8 cellular contexts compared by ENCODE assay signal in genomic region chr20:43457640-43458421, GRCh38. TPM values are rescaled to one million over a fixed set of nuclear protein-coding genes. Genes with fewer than 3 reads are reported as not detected.
A peak's percentile ranks its signal among the peaks of the same experiment; 100 is the strongest.
DNase-seq lines count a peak whose midpoint lies in the region; ATAC-seq and TF ChIP-seq lines count a peak whose summit lies in the region.

SRSF6 (plus strand) TSS chr20:43457896; CDS start chr20:43458034, 138 bp downstream.

- peaks cover 27% of the 10 kb centered on the region for H3K36me3 Mint-ChIP-seq in chondrocyte (ENCODE audit: low read depth)

- H3K9me3 Mint-ChIP-seq in chondrocyte (ENCODE audit: low read depth), result no peaks in the 10 kb centered on the region

- DNase-seq in AG20443 (ENCODE audit: low spot score), result peak; percentile 96
- peak; percentile 93 to 94 for DNase-seq in NCI-H446 (lab: John Stamatoyannopoulos, UW)
- DNase-seq in activated CD4-positive, alpha-beta T cell treated with anti-CD3 and anti-CD28 coated beads for 24 hours (ENCODE audit: low read depth in 2 of 2), result peak; percentile 89 to 91
- DNase-seq in chondrocyte (ENCODE audit: low spot score), result peak; percentile 97
- DNase-seq in kidney tubule cell (ENCODE audit: low spot score), result peak; percentile 92
- DNase-seq in stimulated activated CD4-positive, alpha-beta T cell treated with anti-CD3 and anti-CD28 coated beads, Interleukin-1b, Interleukin-23, amount 100 ng/mL, for 1 hour (ENCODE audit: low read depth in 2 of 2), result peak; percentile 76 to 86

- H3K27me3 Mint-ChIP-seq in chondrocyte (ENCODE audit: low read depth), result peaks cover 7% of the 10 kb centered on the region

- H3K4me3 Mint-ChIP-seq in chondrocyte (ENCODE audit: unreplicated experiment), result peak within 1 kb of the TSS; percentile 80

- peaks cover 44% of the 10 kb centered on the region for H3K4me1 Mint-ChIP-seq in chondrocyte (ENCODE audit: low read depth)

- no peak for TF ChIP-seq CTCF in chondrocyte (IDR thresholded peaks at IDR 0.05)

- peak; percentile 76 for ATAC-seq in GM19025 (IDR thresholded peaks at IDR 0.05; ENCODE audit: low read depth, unreplicated experiment)
- peak; percentile 86 for ATAC-seq in HG03280 (IDR thresholded peaks at IDR 0.05; ENCODE audit: unreplicated experiment)

- peak within 1 kb of the TSS; percentile 95 for H3K27ac Mint-ChIP-seq in chondrocyte (ENCODE audit: unreplicated experiment)

RNA-seq across cellular contexts. Expression of gene SRSF6, which starts in this region (rescaled TPM):
- 136 to 143 TPM (median 139 TPM) in 3 replicates for total RNA-seq in chondrocyte

Comparison
In these comparisons a context has a peak if more than half of its experiments do, and no peak if none do; other contexts are left out.
1. Peak in every context shown above with its lines: DNase-seq and ATAC-seq.